In the genomic region with DNA sequence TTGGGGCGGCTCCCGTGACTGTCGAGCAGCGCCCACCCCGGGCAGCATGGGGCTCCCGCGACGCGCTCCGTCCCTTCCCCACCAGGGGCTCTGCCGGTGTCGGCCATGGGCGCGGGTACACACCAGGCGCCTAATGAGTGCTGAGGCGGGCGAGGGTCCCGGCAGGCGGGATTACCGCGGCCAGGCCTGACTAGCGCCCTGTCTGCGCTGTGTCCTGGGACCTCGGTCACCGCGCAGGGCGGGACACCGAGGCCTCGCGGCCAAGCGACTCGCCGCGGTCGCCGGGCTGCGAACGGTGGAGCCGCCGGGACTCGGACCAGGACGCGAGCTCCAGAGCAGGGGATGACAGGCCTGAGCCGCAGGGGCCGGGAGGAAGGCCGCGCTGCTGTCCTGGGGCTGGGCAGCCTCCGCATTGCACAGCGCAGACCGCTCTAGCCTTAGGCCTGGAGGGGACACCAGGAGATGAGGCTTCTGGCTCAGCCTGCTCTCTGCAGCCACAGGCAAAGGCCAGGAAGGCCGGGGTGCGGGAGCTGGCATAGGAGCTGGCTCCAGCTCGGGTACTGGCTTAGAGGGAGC, we compare ENCODE assay signal across 8 cellular contexts. TPM values are rescaled to one million over a fixed set of nuclear protein-coding genes. Genes with fewer than 3 reads are reported as not detected.
DNase-seq lines count a peak whose midpoint lies in the region; ATAC-seq and TF ChIP-seq lines count a peak whose summit lies in the region.

No MANE protein-coding gene starts in this region.

- peak; percentile 80 for DNase-seq in GM03348 (ENCODE audit: low spot score)
- DNase-seq in MM.1S, result peak; percentile 16
- no peak for DNase-seq in central memory CD8-positive, alpha-beta T cell (ENCODE audit: low spot score in 2 of 2)
- DNase-seq in left lobe of liver (ENCODE audit: low spot score), result no peak
- peak in 3 of 49 donors; percentile 18 to 68 (median 23) for DNase-seq in substantia nigra (lab: John Stamatoyannopoulos, UW)
- DNase-seq in NCI-H526 treated with DMSO at 0.1 percent for 48 hours (lab: John Stamatoyannopoulos, UW), result no peak
- DNase-seq in effector CD4-positive, alpha-beta T cell, result no peak

- peak overlapping the region; percentile 80 for H3K4me3 ChIP-seq in MM.1S (ENCODE audit: low read length)

- H3K4me2 ChIP-seq in MM.1S (ENCODE audit: low read depth, low read length), result peak overlapping the region; percentile 99

- no peak overlapping the region for H3K27ac ChIP-seq in MM.1S (ENCODE audit: low read length)
- peak overlapping the region; percentile 26 for H3K27ac ChIP-seq in substantia nigra (ENCODE audit: low read depth, low read length, poor library complexity, severe bottlenecking)

- ATAC-seq in GM21723 (IDR thresholded peaks at IDR 0.05; ENCODE audit: unreplicated experiment) (peak; percentile 13), left lobe of liver (peak; percentile 53)
- no peak for ATAC-seq in central memory CD8-positive, alpha-beta T cell (replicated peaks; ENCODE audit: extremely low read depth, poor library complexity, severe bottlenecking)

- H2AFZ ChIP-seq in MM.1S (ENCODE audit: low read length), result peak overlapping the region; percentile 95

- H3K79me2 ChIP-seq in MM.1S (ENCODE audit: low read length), result peaks cover 28% of the 10 kb centered on the region

- H3F3A ChIP-seq in MM.1S (ENCODE audit: insufficient read depth, low read length), result peaks cover 31% of the 10 kb centered on the region

- no peak for TF ChIP-seq CTCF in MM.1S (IDR thresholded peaks at IDR 0.05; ENCODE audit: low read length)

- peaks cover 10% of the 10 kb centered on the region for H3K27me3 ChIP-seq in MM.1S (replicated peaks; ENCODE audit: insufficient read depth, low read length)

- peaks cover 28% of the 10 kb centered on the region for H4K20me1 ChIP-seq in MM.1S (ENCODE audit: insufficient read depth, low read length)

- peak overlapping the region; percentile 78 for H3K9ac ChIP-seq in MM.1S (ENCODE audit: low read length)

- peaks cover 23% of the 10 kb centered on the region for H3K4me1 Mint-ChIP-seq in central memory CD8-positive, alpha-beta T cell

- peak overlapping the region; percentile 94 for H3K4me3 Mint-ChIP-seq in central memory CD8-positive, alpha-beta T cell

- peaks cover 51% of the 10 kb centered on the region for H3K36me3 Mint-ChIP-seq in central memory CD8-positive, alpha-beta T cell (ENCODE audit: insufficient read depth)

- peaks cover 17% of the 10 kb centered on the region for H3K4me1 ChIP-seq in MM.1S (ENCODE audit: low read length)

- H3K36me3 ChIP-seq in MM.1S (replicated peaks; ENCODE audit: insufficient read depth, low read length), result peaks cover 12% of the 10 kb centered on the region

- H3K9me3 ChIP-seq in MM.1S (replicated peaks; ENCODE audit: insufficient read depth, low read length), result no peaks in the 10 kb centered on the region

- H3K27me3 Mint-ChIP-seq in central memory CD8-positive, alpha-beta T cell, result no peaks in the 10 kb centered on the region

- H3K9me2 ChIP-seq in MM.1S (replicated peaks; ENCODE audit: insufficient read depth, low read length), result no peaks in the 10 kb centered on the region

- H3K9me3 Mint-ChIP-seq in central memory CD8-positive, alpha-beta T cell, result no peaks in the 10 kb centered on the region

- H3K27ac Mint-ChIP-seq in central memory CD8-positive, alpha-beta T cell (ENCODE audit: low read depth), result no peak overlapping the region

RNA-seq across cellular contexts. Expression of a gene that starts 14.1 kb away (rescaled TPM):
- total RNA-seq in left lobe of liver, result 0.15 TPM

RNA-seq across cellular contexts. Expression of a gene that starts 16.3 kb away (rescaled TPM):
- total RNA-seq in left lobe of liver, result 3.0 TPM

RNA-seq across cellular contexts. Expression of a gene that starts 19.7 kb away (rescaled TPM):
- not detected for total RNA-seq in left lobe of liver

RNA-seq across cellular contexts. Expression of a gene that starts 29.4 kb away (rescaled TPM):
- not detected for total RNA-seq in left lobe of liver

RNA-seq across cellular contexts. Expression of a gene that starts 35.7 kb away (rescaled TPM):
- total RNA-seq in left lobe of liver, result not detected

Comparison
In these comparisons a context has a peak if more than half of its experiments do, and no peak if none do; other contexts are left out.
1. DNase-seq: peak in GM03348 (single experiment) and MM.1S (single experiment); none in central memory CD8-positive, alpha-beta T cell (0 of 2), left lobe of liver (single experiment), NCI-H526 treated with DMSO at 0.1 percent for 48 hours (single experiment) and effector CD4-positive, alpha-beta T cell (single experiment).